Comparison of ENCODE assay signal across 24 cellular contexts in genomic region chr12:23359975-23360638, GRCh38.
"Had no signal": no experiment of that assay in that cellular context is flagged by ENCODE, and none has a peak within 500 bp of the region (broad histone marks: within the 10 kb centered on the region; RNA-seq: fewer than 3 reads in every experiment).

No MANE protein-coding gene starts in this region.

- ATAC-seq: gastroesophageal sphincter; natural killer cell treated with Interleukin-12 subunit alpha and Interleukin-12 subunit beta and Interleukin-15 and Interleukin-18, amount 100 ng/mL, for 72 hours; pancreas had no signal

- FAIRE-seq: keratinocyte, pancreas had no signal

- H3K27me3 Mint-ChIP-seq: natural killer cell treated with Interleukin-12 subunit alpha and Interleukin-12 subunit beta and Interleukin-15 and Interleukin-18, amount 100 ng/mL, for 72 hours had no signal

- H3K27ac ChIP-seq: dorsolateral prefrontal cortex, esophagus muscularis mucosa, pancreas, prostate gland, sigmoid colon, skin epidermis, stomach, thyroid gland, upper lobe of left lung had no signal

- H3K4me1 Mint-ChIP-seq: immature natural killer cell, mesothelial cell of epicardium had no signal

- H3K27ac Mint-ChIP-seq: immature natural killer cell; mesothelial cell of epicardium; natural killer cell treated with Interleukin-12 subunit alpha and Interleukin-12 subunit beta and Interleukin-15 and Interleukin-18, amount 100 ng/mL, for 72 hours had no signal

- H3K27me3 ChIP-seq: esophagus muscularis mucosa, gastroesophageal sphincter, pancreas, sigmoid colon, stomach, thyroid gland, upper lobe of left lung, uterus had no signal

- H3K9me3 ChIP-seq: gastroesophageal sphincter, pancreas, prostate gland, sigmoid colon, thyroid gland, upper lobe of left lung, uterus had no signal

- H3K4me3 Mint-ChIP-seq: immature natural killer cell; mesothelial cell of epicardium; natural killer cell treated with Interleukin-12 subunit alpha and Interleukin-12 subunit beta and Interleukin-15 and Interleukin-18, amount 100 ng/mL, for 72 hours had no signal

- DNase-seq: caudate nucleus; cortex of kidney; dorsolateral prefrontal cortex; effector CD8-positive, alpha-beta T cell; immature natural killer cell; left cardiac atrium; mammary epithelial cell; occipital lobe; pancreas; retina; sigmoid colon; stimulated activated CD4-positive, alpha-beta T cell treated with anti-CD3 and anti-CD28 coated beads, Interleukin-12 subunit alpha, Interleukin-12 subunit beta, amount 100 ng/mL, for 4 hours; stimulated activated naive CD4-positive, alpha-beta T cell; stomach; thyroid gland; upper lobe of left lung; uterus had no signal

- H3K36me3 Mint-ChIP-seq: mesothelial cell of epicardium; natural killer cell treated with Interleukin-12 subunit alpha and Interleukin-12 subunit beta and Interleukin-15 and Interleukin-18, amount 100 ng/mL, for 72 hours had no signal

- H3K4me1 ChIP-seq: pancreas, prostate gland, thyroid gland, uterus had no signal

- H3K4me3 ChIP-seq: dorsolateral prefrontal cortex, esophagus muscularis mucosa, gastroesophageal sphincter, pancreas, prostate gland, sigmoid colon, skin epidermis, stomach, thyroid gland, upper lobe of left lung, uterus had no signal

- H3K36me3 ChIP-seq: esophagus muscularis mucosa, gastroesophageal sphincter, pancreas, prostate gland, sigmoid colon, stomach, thyroid gland, upper lobe of left lung, uterus had no signal
